ENCODE assay signal across 19 cellular contexts in genomic region chr5:38509185-38509584, GRCh38. TPM values are rescaled to one million over a fixed set of nuclear protein-coding genes. Genes with fewer than 3 reads are reported as not detected.
A peak's percentile ranks its signal among the peaks of the same experiment; 100 is the strongest.
DNase-seq lines count a peak whose midpoint lies in the region; ATAC-seq and TF ChIP-seq lines count a peak whose summit lies in the region.
"Had no signal": no experiment of that assay in that cellular context is flagged by ENCODE, and none has a peak within 500 bp of the region (broad histone marks: within the 10 kb centered on the region; RNA-seq: fewer than 3 reads in every experiment).

No MANE protein-coding gene starts in this region.

- peak; percentile 79 for DNase-seq in AG04449 (ENCODE audit: low read depth, low spot score)
- DNase-seq in HFFc6: peak; percentile 47
- DNase-seq in amniotic stem cell (lab: John Stamatoyannopoulos, UW): peak; percentile 48
- DNase-seq in hepatic stellate cell (ENCODE audit: low spot score): peak; percentile 36
- DNase-seq in glutamatergic neuron: no peak
- no peak for DNase-seq in amygdala (lab: John Stamatoyannopoulos, UW)
- DNase-seq: activated naive CD4-positive, alpha-beta T cell treated with anti-CD3 and anti-CD28 coated beads for 36 hours; colonic mucosa; mucosa of descending colon; MV-4-11; NCI-H510A treated with DMSO at 0.1 percent for 48 hours; stimulated activated CD4-positive, alpha-beta T cell treated with anti-CD3 and anti-CD28 coated beads, Interleukin-4, amount 100 ng/mL, for 1 hour; uterus had no signal

- H3K27me3 Mint-ChIP-seq in HFFc6 (ENCODE audit: insufficient read depth): no peaks in the 10 kb centered on the region; the same call in 1 of the 2 replicates
- H3K27me3 Mint-ChIP-seq in glutamatergic neuron (ENCODE audit: unreplicated experiment): no peaks in the 10 kb centered on the region

- no peaks in the 10 kb centered on the region for H3K9me3 Mint-ChIP-seq in HFFc6
- no peaks in the 10 kb centered on the region for H3K9me3 Mint-ChIP-seq in glutamatergic neuron (ENCODE audit: unreplicated experiment)
- H3K9me3 Mint-ChIP-seq: activated naive CD4-positive, alpha-beta T cell treated with anti-CD3 and anti-CD28 coated beads for 36 hours; stimulated activated memory B cell treated with anti-CD40 and anti-IgM and Interleukin-4, amounts not matched to agents 10 μg/mL and 1 μg/mL and 100 μg/mL, for 72 hours had no signal

- peaks cover 11% of the 10 kb centered on the region for H3K4me1 Mint-ChIP-seq in HFFc6 (ENCODE audit: low read depth)
- peaks cover 5% of the 10 kb centered on the region for H3K4me1 Mint-ChIP-seq in glutamatergic neuron (ENCODE audit: low read depth, unreplicated experiment)
- H3K4me1 Mint-ChIP-seq: stimulated activated memory B cell treated with anti-CD40 and anti-IgM and Interleukin-4, amounts not matched to agents 10 μg/mL and 1 μg/mL and 100 μg/mL, for 72 hours had no signal

- peak overlapping the region; percentile 6; the same call in 1 of the 2 replicates for H3K27ac Mint-ChIP-seq in HFFc6
- no peak overlapping the region for H3K27ac Mint-ChIP-seq in glutamatergic neuron (ENCODE audit: unreplicated experiment)
- H3K27ac Mint-ChIP-seq: activated naive CD4-positive, alpha-beta T cell treated with anti-CD3 and anti-CD28 coated beads for 36 hours; stimulated activated memory B cell treated with anti-CD40 and anti-IgM and Interleukin-4, amounts not matched to agents 10 μg/mL and 1 μg/mL and 100 μg/mL, for 72 hours had no signal

- CTCF ChIA-PET in AG04449 (lab: Yijun Ruan, JAX): interaction anchor here (0.8 to 3.0 kb wide), 7 partner anchors 8 to 301 kb away, joined by 3 to 14 read pairs (median 4); no protein-coding TSS in a partner anchor

- ATAC-seq in GM21528 (IDR thresholded peaks at IDR 0.05; ENCODE audit: low FRiP score, unreplicated experiment): no peak
- ATAC-seq in GM21526 (IDR thresholded peaks at IDR 0.05; ENCODE audit: low FRiP score, unreplicated experiment): no peak
- ATAC-seq: HCT116; mucosa of descending colon; stimulated activated memory B cell treated with anti-CD40 and anti-IgM and Interleukin-4, amounts not matched to agents 10 μg/mL and 1 μg/mL and 100 μg/mL, for 72 hours had no signal

- POLR2A ChIA-PET in AG04449 (lab: Yijun Ruan, JAX): no interaction called here

- 0 out of 2 replicates have a peak overlapping the region, but pooled peaks have one; percentile 1 for H3K4me3 Mint-ChIP-seq in HFFc6
- no peak overlapping the region for H3K4me3 Mint-ChIP-seq in glutamatergic neuron (ENCODE audit: unreplicated experiment)
- H3K4me3 Mint-ChIP-seq: activated naive CD4-positive, alpha-beta T cell treated with anti-CD3 and anti-CD28 coated beads for 36 hours; stimulated activated memory B cell treated with anti-CD40 and anti-IgM and Interleukin-4, amounts not matched to agents 10 μg/mL and 1 μg/mL and 100 μg/mL, for 72 hours had no signal

- TF ChIP-seq CTCF in AG04449 (IDR thresholded peaks at IDR 0.05; ENCODE audit: insufficient read depth, low read length, missing control alignments) (no peak), HFFc6 (IDR thresholded peaks at IDR 0.05) (no peak), glutamatergic neuron (IDR thresholded peaks at IDR 0.05; ENCODE audit: partially characterized antibody, unreplicated experiment) (no peak)

- no peaks in the 10 kb centered on the region for H3K36me3 Mint-ChIP-seq in HFFc6 (ENCODE audit: low read depth)
- no peaks in the 10 kb centered on the region for H3K36me3 Mint-ChIP-seq in glutamatergic neuron (ENCODE audit: unreplicated experiment)
- H3K36me3 Mint-ChIP-seq: stimulated activated memory B cell treated with anti-CD40 and anti-IgM and Interleukin-4, amounts not matched to agents 10 μg/mL and 1 μg/mL and 100 μg/mL, for 72 hours had no signal

- H3K4me3 ChIP-seq in AG04449 (ENCODE audit: low read depth, low read length): no peak overlapping the region
- H3K4me3 ChIP-seq: BLaER1, colonic mucosa, mucosa of descending colon, uterus had no signal

RNA-seq across cellular contexts. Expression of gene LIFR, which starts 47.3 kb away (rescaled TPM):
- total RNA-seq in HFFc6 (2021; fragmentation: NEBNext Ultra II Directional; extraction: Animal tissue kit (Norgen Biotek cat#: 25700)): 1 to 10 TPM; 4.7 to 7.1 (median 5.4) TPM
- 41.6 TPM for total RNA-seq in glutamatergic neuron (ENCODE audit: unreplicated experiment)
- total RNA-seq: activated CD8-positive, alpha-beta memory T cell treated with anti-CD3 and anti-CD28 coated beads for 36 hours had no signal

Comparison
In these comparisons a context has a peak if more than half of its experiments do, and no peak if none do; other contexts are left out.
1. DNase-seq: peak in AG04449 (single experiment), HFFc6 (single experiment), amniotic stem cell (single experiment) and hepatic stellate cell (single experiment); none in glutamatergic neuron (single experiment) and amygdala (0 of 56).